Comparison of ENCODE assay signal across 12 cellular contexts in the genomic region with DNA sequence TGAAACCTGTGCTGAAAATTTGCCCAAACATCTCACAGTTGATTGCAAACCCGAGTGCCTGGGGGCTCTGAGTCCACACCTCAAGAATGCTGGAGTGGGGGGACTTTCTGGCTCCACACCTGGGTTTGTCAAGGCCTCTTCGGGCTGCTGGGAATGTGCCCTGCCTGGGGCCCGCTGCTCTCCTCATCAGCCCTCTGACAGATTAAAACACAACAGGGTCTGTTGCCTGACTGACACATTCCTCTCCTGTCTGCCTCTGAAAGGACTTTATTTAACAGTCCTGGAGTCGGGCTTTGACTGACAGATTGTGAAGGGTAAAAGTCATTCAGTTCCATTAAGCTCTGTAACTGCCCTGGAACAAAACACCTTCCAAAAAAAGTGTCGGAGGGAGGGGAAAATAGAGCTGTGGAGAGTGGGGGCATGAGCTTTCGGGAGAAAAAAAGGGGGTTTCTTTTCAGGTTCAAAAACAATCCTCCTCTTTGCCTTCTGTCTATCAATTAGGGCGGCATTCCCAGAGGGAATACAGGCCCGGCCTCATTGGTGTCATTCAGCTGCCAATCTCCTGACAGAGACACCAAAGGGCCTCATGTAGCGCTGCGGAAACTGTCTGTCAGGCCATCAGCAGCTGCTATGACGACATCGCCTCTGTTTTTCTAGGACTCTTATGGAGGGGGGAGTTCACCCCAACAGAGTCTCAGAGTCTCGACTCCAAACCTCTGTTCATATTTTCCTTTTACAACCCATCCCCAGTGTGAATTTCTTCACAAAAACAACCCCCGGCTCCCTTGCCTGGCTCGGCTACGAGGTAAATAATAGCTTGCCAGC.
A peak's percentile ranks its signal among the peaks of the same experiment; 100 is the strongest.
DNase-seq lines count a peak whose midpoint lies in the region; ATAC-seq lines count a peak whose summit lies in the region.
"Had no signal": no experiment of that assay in that cellular context is flagged by ENCODE, and none has a peak within 500 bp of the region (broad histone marks: within the 10 kb centered on the region; RNA-seq: fewer than 3 reads in every experiment).

No MANE protein-coding gene starts in this region.

- peak overlapping the region; percentile 94 for H3K27ac ChIP-seq in neuronal stem cell (replicated peaks; ENCODE audit: low read length)

- no peak overlapping the region for H3K4me3 Mint-ChIP-seq in activated naive CD4-positive, alpha-beta T cell treated with anti-CD3 and anti-CD28 coated beads, Interleukin-2, amount 10 ng/mL, durations not matched to agents 7 days and 5 days
- H3K4me3 Mint-ChIP-seq: stimulated activated naive B cell treated with anti-CD40 and anti-IgM and Interleukin-4, amounts not matched to agents 10 μg/mL and 1 μg/mL and 100 μg/mL, for 72 hours; T-helper 1 cell treated with Interleukin-12 subunit alpha and Interleukin-12 subunit beta and Interleukin-4 antibody, amounts not matched to agents 30 μg/mL and 1 μg/mL, for 36 hours had no signal

- H3K36me3 ChIP-seq in neuronal stem cell (replicated peaks in 1 of 2; ENCODE audit: control insufficient read depth in 2 of 2, insufficient read depth in 2 of 2, low read length in 2 of 2), result no peaks in the 10 kb centered on the region

- H3K4me1 Mint-ChIP-seq in activated naive CD4-positive, alpha-beta T cell treated with anti-CD3 and anti-CD28 coated beads, Interleukin-2, amount 10 ng/mL, durations not matched to agents 7 days and 5 days, result no peaks in the 10 kb centered on the region
- H3K4me1 Mint-ChIP-seq: stimulated activated naive B cell treated with anti-CD40 and anti-IgM and Interleukin-4, amounts not matched to agents 10 μg/mL and 1 μg/mL and 100 μg/mL, for 72 hours had no signal

- H3K23ac ChIP-seq in neuronal stem cell (ENCODE audit: low read depth, low read length, poor library complexity), result no peak overlapping the region

- DNase-seq in Right ventricle myocardium inferior (ENCODE audit: missing footprints) (no peak), cardiac septum (ENCODE audit: low spot score) (no peak), head of caudate nucleus (peak in 41 of 42 donors; percentile 18 to 82 (median 50)), neuronal stem cell (ENCODE audit: low spot score) (peak; percentile 86), NCI-H1417 treated with DMSO at 0.1 percent for 48 hours (lab: John Stamatoyannopoulos, UW) (no peak), HUDEP-2 (lab: John Stamatoyannopoulos, UW; ENCODE audit: unreplicated experiment in 76 of 76) (no peak)
- no peak for DNase-seq in activated naive CD4-positive, alpha-beta T cell treated with anti-CD3 and anti-CD28 coated beads, Interleukin-2, amount 10 ng/mL, durations not matched to agents 7 days and 5 days
- DNase-seq: ACHN; NCI-H526 treated with DMSO at 0.1 percent for 48 hours; stimulated activated naive B cell treated with anti-CD40 and anti-IgM and Interleukin-4, amounts not matched to agents 10 μg/mL and 1 μg/mL and 100 μg/mL, for 72 hours had no signal

- H2AFZ ChIP-seq in neuronal stem cell (ENCODE audit: low read length), result peak overlapping the region; percentile 9

- H4K8ac ChIP-seq in neuronal stem cell (ENCODE audit: low read depth, low read length), result no peak overlapping the region

- H3K36me3 Mint-ChIP-seq in activated naive CD4-positive, alpha-beta T cell treated with anti-CD3 and anti-CD28 coated beads, Interleukin-2, amount 10 ng/mL, durations not matched to agents 7 days and 5 days, result no peaks in the 10 kb centered on the region
- H3K36me3 Mint-ChIP-seq: stimulated activated naive B cell treated with anti-CD40 and anti-IgM and Interleukin-4, amounts not matched to agents 10 μg/mL and 1 μg/mL and 100 μg/mL, for 72 hours had no signal

- peak overlapping the region; percentile 59 for H2BK12ac ChIP-seq in neuronal stem cell (ENCODE audit: low read length)

- H3K14ac ChIP-seq in neuronal stem cell (ENCODE audit: low read length), result no peak overlapping the region

- H3K4me2 ChIP-seq in neuronal stem cell (ENCODE audit: insufficient read depth, low read length, poor library complexity, severe bottlenecking), result no peak overlapping the region

- no peak overlapping the region for H3K4me3 ChIP-seq in neuronal stem cell (ENCODE audit: low read length in 2 of 2)

- no peak overlapping the region for H2BK120ac ChIP-seq in neuronal stem cell (ENCODE audit: low read depth, low read length)

- WGBS in neuronal stem cell (ENCODE audit: extremely low coverage in 2 of 2, insufficient read length in 2 of 2, insufficient replicate concordance in 1 of 2), 2 donors, result no CpG with 5 or more reads among the region's 16 CpGs

- H3K18ac ChIP-seq in neuronal stem cell (ENCODE audit: low read length), result peak overlapping the region; percentile 96

- no peaks in the 10 kb centered on the region for H3K27me3 ChIP-seq in neuronal stem cell (ENCODE audit: control insufficient read depth in 3 of 3, insufficient read depth in 3 of 3, low read depth in 1 of 3, low read length in 3 of 3)

- H4K91ac ChIP-seq in neuronal stem cell (ENCODE audit: low read depth, low read length, poor library complexity), result peak overlapping the region; percentile 91

- H2AK5ac ChIP-seq in neuronal stem cell (ENCODE audit: low read depth, low read length), result peak overlapping the region; percentile 58

- H3K9me3 Mint-ChIP-seq in activated naive CD4-positive, alpha-beta T cell treated with anti-CD3 and anti-CD28 coated beads, Interleukin-2, amount 10 ng/mL, durations not matched to agents 7 days and 5 days, result no peaks in the 10 kb centered on the region
- H3K9me3 Mint-ChIP-seq: stimulated activated naive B cell treated with anti-CD40 and anti-IgM and Interleukin-4, amounts not matched to agents 10 μg/mL and 1 μg/mL and 100 μg/mL, for 72 hours; T-helper 1 cell treated with Interleukin-12 subunit alpha and Interleukin-12 subunit beta and Interleukin-4 antibody, amounts not matched to agents 30 μg/mL and 1 μg/mL, for 36 hours had no signal

- peak overlapping the region; percentile 83 for H2BK15ac ChIP-seq in neuronal stem cell (ENCODE audit: low read length)

- peaks cover 37 to 39% of the 10 kb centered on the region in 2 donors for H3K4me1 ChIP-seq in neuronal stem cell (ENCODE audit: control insufficient read depth in 2 of 2, insufficient read depth in 1 of 2, low read depth in 1 of 2, low read length in 2 of 2)

- H3K9ac ChIP-seq in neuronal stem cell (ENCODE audit: low read depth, low read length, poor library complexity), result no peak overlapping the region

- intact Hi-C loops in Right ventricle myocardium inferior (cut with DNase I) (no loop called here), cardiac septum (cut with DNase I) (loop anchor here (1.0 kb wide), 1 partner anchor 96 kb away; no protein-coding TSS in a partner anchor), head of caudate nucleus (cut with DNase I) (no loop called here)

- no peak overlapping the region for H3K27ac Mint-ChIP-seq in activated naive CD4-positive, alpha-beta T cell treated with anti-CD3 and anti-CD28 coated beads, Interleukin-2, amount 10 ng/mL, durations not matched to agents 7 days and 5 days
- H3K27ac Mint-ChIP-seq: stimulated activated naive B cell treated with anti-CD40 and anti-IgM and Interleukin-4, amounts not matched to agents 10 μg/mL and 1 μg/mL and 100 μg/mL, for 72 hours; T-helper 1 cell treated with Interleukin-12 subunit alpha and Interleukin-12 subunit beta and Interleukin-4 antibody, amounts not matched to agents 30 μg/mL and 1 μg/mL, for 36 hours had no signal

- H2BK5ac ChIP-seq in neuronal stem cell (ENCODE audit: low read length), result peak overlapping the region; percentile 90

- no peaks in the 10 kb centered on the region for H3K9me3 ChIP-seq in neuronal stem cell (replicated peaks in 1 of 2; ENCODE audit: control insufficient read depth in 2 of 2, insufficient read depth in 1 of 2, low read depth in 1 of 2, low read length in 2 of 2)

- ATAC-seq in Right ventricle myocardium inferior, result peak; percentile 30
- ATAC-seq in GM21737 (IDR thresholded peaks at IDR 0.05; ENCODE audit: unreplicated experiment), result no peak
- ATAC-seq: stimulated activated naive B cell treated with anti-CD40 and anti-IgM and Interleukin-4, amounts not matched to agents 10 μg/mL and 1 μg/mL and 100 μg/mL, for 72 hours had no signal

- no peak overlapping the region for H3K4ac ChIP-seq in neuronal stem cell (ENCODE audit: low read length)

- CTCF ChIA-PET in activated naive CD4-positive, alpha-beta T cell treated with anti-CD3 and anti-CD28 coated beads, Interleukin-2, amount 10 ng/mL, durations not matched to agents 7 days and 5 days (lab: Charles Lee), result no interaction called here

- H3K27me3 Mint-ChIP-seq in activated naive CD4-positive, alpha-beta T cell treated with anti-CD3 and anti-CD28 coated beads, Interleukin-2, amount 10 ng/mL, durations not matched to agents 7 days and 5 days, result no peaks in the 10 kb centered on the region

- no peaks in the 10 kb centered on the region for H3K79me1 ChIP-seq in neuronal stem cell (ENCODE audit: low read depth, low read length)

Comparison
In these comparisons a context has a peak if more than half of its experiments do, and no peak if none do; other contexts are left out.
1. DNase-seq: peak in head of caudate nucleus (41 of 42) and neuronal stem cell (single experiment); none in Right ventricle myocardium inferior (single experiment), cardiac septum (single experiment), activated naive CD4-positive, alpha-beta T cell treated with anti-CD3 and anti-CD28 coated beads, Interleukin-2, amount 10 ng/mL, durations not matched to agents 7 days and 5 days (single experiment), NCI-H1417 treated with DMSO at 0.1 percent for 48 hours (single experiment) and HUDEP-2 (0 of 76).